Comparison of ENCODE assay signal across 1 cellular context in the genomic region with DNA sequence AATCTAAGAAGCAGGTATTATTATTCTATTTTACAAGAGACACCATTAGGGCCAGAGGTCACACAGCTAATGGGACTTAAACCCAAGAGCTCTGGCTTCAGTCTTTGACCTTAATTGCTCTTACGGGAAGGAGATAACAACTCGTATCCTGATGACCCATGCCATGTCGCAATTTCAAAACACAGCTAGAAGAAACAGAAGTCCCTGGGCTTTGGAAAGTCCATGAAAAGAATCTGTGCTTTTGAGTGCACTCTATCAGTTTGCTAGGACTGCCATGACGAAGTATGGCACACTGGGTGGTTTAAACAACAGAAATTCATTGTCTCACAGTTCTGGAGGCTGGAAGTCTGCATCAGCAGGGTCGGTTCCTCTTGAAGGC.
TF ChIP-seq lines count a peak whose summit lies in the region.

No MANE protein-coding gene starts in this region.

TF ChIP-seq in HepG2, 621 proteins besides CTCF, POLR2A, EP300 and RAD21 (continued from another document and continues in another):
- TF ChIP-seq, protein P1, sequence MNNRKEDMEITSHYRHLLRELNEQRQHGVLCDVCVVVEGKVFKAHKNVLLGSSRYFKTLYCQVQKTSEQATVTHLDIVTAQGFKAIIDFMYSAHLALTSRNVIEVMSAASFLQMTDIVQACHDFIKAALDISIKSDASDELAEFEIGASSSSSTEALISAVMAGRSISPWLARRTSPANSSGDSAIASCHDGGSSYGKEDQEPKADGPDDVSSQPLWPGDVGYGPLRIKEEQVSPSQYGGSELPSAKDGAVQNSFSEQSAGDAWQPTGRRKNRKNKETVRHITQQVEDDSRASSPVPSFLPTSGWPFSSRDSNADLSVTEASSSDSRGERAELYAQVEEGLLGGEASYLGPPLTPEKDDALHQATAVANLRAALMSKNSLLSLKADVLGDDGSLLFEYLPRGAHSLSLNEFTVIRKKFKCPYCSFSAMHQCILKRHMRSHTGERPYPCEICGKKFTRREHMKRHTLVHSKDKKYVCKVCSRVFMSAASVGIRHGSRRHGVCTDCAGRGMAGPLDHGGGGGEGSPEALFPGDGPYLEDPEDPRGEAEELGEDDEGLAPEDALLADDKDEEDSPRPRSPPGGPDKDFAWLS (CRISPR knock-in tag; IDR thresholded peaks at IDR 0.05; ENCODE audit: borderline replicate concordance), result no peak
- no peak for TF ChIP-seq ZNF569 (CRISPR knock-in tag; IDR thresholded peaks at IDR 0.05; ENCODE audit: borderline replicate concordance)
- no peak for TF ChIP-seq ZNF619 (CRISPR knock-in tag; IDR thresholded peaks at IDR 0.05)
- no peak for TF ChIP-seq HDAC1 (CRISPR knock-in tag; IDR thresholded peaks at IDR 0.05)
- TF ChIP-seq, protein P2, sequence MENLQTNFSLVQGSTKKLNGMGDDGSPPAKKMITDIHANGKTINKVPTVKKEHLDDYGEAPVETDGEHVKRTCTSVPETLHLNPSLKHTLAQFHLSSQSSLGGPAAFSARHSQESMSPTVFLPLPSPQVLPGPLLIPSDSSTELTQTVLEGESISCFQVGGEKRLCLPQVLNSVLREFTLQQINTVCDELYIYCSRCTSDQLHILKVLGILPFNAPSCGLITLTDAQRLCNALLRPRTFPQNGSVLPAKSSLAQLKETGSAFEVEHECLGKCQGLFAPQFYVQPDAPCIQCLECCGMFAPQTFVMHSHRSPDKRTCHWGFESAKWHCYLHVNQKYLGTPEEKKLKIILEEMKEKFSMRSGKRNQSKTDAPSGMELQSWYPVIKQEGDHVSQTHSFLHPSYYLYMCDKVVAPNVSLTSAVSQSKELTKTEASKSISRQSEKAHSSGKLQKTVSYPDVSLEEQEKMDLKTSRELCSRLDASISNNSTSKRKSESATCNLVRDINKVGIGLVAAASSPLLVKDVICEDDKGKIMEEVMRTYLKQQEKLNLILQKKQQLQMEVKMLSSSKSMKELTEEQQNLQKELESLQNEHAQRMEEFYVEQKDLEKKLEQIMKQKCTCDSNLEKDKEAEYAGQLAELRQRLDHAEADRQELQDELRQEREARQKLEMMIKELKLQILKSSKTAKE (CRISPR knock-in tag; IDR thresholded peaks at IDR 0.05; ENCODE audit: borderline replicate concordance), result peak; percentile 38; the same call in 1 of the 2 replicates
- TF ChIP-seq PPARG (CRISPR knock-in tag; conservative IDR thresholded peaks at IDR 0.05), result peak; percentile 91
- no peak for TF ChIP-seq ZNF207 (IDR thresholded peaks at IDR 0.05; ENCODE audit: borderline replicate concordance)
- peak; percentile 82; the same call in 1 of the 2 replicates for TF ChIP-seq MIER3 (CRISPR knock-in tag; IDR thresholded peaks at IDR 0.05; ENCODE audit: borderline replicate concordance)
- no peak for TF ChIP-seq MLLT10 (CRISPR knock-in tag; IDR thresholded peaks at IDR 0.05)
- 0 out of 2 replicates have a peak, but pooled peaks have one; percentile 2 for TF ChIP-seq CHD4 (IDR thresholded peaks at IDR 0.05; ENCODE audit: borderline replicate concordance, low read length)
- TF ChIP-seq ARNTL (CRISPR knock-in tag; IDR thresholded peaks at IDR 0.05), result no peak
- TF ChIP-seq ZNF33A (CRISPR knock-in tag; IDR thresholded peaks at IDR 0.05; ENCODE audit: borderline replicate concordance), result no peak
- peak; percentile 89 for TF ChIP-seq HNF4A (CRISPR knock-in tag; IDR thresholded peaks at IDR 0.05)
- TF ChIP-seq MEF2D (CRISPR knock-in tag; IDR thresholded peaks at IDR 0.05), result peak; percentile 13; the same call in 1 of the 2 replicates
- TF ChIP-seq NFKBIZ (CRISPR knock-in tag; IDR thresholded peaks at IDR 0.05), result peak; percentile 68; the same call in 1 of the 2 replicates
- peak; percentile 66 for TF ChIP-seq SALL1 (CRISPR knock-in tag; IDR thresholded peaks at IDR 0.05)
- TF ChIP-seq KDM6A (CRISPR knock-in tag; IDR thresholded peaks at IDR 0.05; ENCODE audit: low read depth), result peak; percentile 71; the same call in 1 of the 2 replicates
- peak; percentile 84 for TF ChIP-seq DPF2 (CRISPR knock-in tag; IDR thresholded peaks at IDR 0.05; ENCODE audit: borderline replicate concordance, low read depth)
- peak; percentile 85 for TF ChIP-seq SOX5 (CRISPR knock-in tag; IDR thresholded peaks at IDR 0.05; ENCODE audit: borderline replicate concordance)
- TF ChIP-seq, protein P3, sequence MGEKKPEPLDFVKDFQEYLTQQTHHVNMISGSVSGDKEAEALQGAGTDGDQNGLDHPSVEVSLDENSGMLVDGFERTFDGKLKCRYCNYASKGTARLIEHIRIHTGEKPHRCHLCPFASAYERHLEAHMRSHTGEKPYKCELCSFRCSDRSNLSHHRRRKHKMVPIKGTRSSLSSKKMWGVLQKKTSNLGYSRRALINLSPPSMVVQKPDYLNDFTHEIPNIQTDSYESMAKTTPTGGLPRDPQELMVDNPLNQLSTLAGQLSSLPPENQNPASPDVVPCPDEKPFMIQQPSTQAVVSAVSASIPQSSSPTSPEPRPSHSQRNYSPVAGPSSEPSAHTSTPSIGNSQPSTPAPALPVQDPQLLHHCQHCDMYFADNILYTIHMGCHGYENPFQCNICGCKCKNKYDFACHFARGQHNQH (CRISPR knock-in tag; IDR thresholded peaks at IDR 0.05), result peak; percentile 28; the same call in 1 of the 2 replicates
- TF ChIP-seq, protein P4, sequence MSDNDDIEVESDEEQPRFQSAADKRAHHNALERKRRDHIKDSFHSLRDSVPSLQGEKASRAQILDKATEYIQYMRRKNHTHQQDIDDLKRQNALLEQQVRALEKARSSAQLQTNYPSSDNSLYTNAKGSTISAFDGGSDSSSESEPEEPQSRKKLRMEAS (IDR thresholded peaks at IDR 0.05), result 0 out of 2 replicates have a peak, but pooled peaks have one; percentile 9
- peak; percentile 91 for TF ChIP-seq GATAD2A (CRISPR knock-in tag; IDR thresholded peaks at IDR 0.05)
- TF ChIP-seq RBFOX2 (IDR thresholded peaks at IDR 0.05; ENCODE audit: low read depth, low read length), result peak; percentile 58
- TF ChIP-seq, protein P5, sequence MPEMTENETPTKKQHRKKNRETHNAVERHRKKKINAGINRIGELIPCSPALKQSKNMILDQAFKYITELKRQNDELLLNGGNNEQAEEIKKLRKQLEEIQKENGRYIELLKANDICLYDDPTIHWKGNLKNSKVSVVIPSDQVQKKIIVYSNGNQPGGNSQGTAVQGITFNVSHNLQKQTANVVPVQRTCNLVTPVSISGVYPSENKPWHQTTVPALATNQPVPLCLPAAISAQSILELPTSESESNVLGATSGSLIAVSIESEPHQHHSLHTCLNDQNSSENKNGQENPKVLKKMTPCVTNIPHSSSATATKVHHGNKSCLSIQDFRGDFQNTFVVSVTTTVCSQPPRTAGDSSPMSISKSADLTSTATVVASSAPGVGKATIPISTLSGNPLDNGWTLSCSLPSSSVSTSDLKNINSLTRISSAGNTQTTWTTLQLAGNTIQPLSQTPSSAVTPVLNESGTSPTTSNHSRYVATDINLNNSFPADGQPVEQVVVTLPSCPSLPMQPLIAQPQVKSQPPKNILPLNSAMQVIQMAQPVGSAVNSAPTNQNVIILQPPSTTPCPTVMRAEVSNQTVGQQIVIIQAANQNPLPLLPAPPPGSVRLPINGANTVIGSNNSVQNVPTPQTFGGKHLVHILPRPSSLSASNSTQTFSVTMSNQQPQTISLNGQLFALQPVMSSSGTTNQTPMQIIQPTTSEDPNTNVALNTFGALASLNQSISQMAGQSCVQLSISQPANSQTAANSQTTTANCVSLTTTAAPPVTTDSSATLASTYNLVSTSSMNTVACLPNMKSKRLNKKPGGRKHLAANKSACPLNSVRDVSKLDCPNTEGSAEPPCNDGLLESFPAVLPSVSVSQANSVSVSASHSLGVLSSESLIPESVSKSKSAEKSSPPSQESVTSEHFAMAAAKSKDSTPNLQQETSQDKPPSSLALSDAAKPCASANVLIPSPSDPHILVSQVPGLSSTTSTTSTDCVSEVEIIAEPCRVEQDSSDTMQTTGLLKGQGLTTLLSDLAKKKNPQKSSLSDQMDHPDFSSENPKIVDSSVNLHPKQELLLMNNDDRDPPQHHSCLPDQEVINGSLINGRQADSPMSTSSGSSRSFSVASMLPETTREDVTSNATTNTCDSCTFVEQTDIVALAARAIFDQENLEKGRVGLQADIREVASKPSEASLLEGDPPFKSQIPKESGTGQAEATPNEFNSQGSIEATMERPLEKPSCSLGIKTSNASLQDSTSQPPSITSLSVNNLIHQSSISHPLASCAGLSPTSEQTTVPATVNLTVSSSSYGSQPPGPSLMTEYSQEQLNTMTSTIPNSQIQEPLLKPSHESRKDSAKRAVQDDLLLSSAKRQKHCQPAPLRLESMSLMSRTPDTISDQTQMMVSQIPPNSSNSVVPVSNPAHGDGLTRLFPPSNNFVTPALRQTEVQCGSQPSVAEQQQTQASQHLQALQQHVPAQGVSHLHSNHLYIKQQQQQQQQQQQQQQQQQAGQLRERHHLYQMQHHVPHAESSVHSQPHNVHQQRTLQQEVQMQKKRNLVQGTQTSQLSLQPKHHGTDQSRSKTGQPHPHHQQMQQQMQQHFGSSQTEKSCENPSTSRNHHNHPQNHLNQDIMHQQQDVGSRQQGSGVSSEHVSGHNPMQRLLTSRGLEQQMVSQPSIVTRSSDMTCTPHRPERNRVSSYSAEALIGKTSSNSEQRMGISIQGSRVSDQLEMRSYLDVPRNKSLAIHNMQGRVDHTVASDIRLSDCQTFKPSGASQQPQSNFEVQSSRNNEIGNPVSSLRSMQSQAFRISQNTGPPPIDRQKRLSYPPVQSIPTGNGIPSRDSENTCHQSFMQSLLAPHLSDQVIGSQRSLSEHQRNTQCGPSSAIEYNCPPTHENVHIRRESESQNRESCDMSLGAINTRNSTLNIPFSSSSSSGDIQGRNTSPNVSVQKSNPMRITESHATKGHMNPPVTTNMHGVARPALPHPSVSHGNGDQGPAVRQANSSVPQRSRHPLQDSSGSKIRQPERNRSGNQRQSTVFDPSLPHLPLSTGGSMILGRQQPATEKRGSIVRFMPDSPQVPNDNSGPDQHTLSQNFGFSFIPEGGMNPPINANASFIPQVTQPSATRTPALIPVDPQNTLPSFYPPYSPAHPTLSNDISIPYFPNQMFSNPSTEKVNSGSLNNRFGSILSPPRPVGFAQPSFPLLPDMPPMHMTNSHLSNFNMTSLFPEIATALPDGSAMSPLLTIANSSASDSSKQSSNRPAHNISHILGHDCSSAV (CRISPR knock-in tag; IDR thresholded peaks at IDR 0.05; ENCODE audit: borderline replicate concordance), result no peak
- TF ChIP-seq, protein P6, sequence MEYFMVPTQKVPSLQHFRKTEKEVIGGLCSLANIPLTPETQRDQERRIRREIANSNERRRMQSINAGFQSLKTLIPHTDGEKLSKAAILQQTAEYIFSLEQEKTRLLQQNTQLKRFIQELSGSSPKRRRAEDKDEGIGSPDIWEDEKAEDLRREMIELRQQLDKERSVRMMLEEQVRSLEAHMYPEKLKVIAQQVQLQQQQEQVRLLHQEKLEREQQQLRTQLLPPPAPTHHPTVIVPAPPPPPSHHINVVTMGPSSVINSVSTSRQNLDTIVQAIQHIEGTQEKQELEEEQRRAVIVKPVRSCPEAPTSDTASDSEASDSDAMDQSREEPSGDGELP (IDR thresholded peaks at IDR 0.05; ENCODE audit: borderline replicate concordance, low read depth), result peak; percentile 59; the same call in 1 of the 2 replicates
- TF ChIP-seq SMAD1 (CRISPR knock-in tag; IDR thresholded peaks at IDR 0.05; ENCODE audit: borderline replicate concordance, low read depth), result no peak
- 0 out of 2 replicates have a peak, but pooled peaks have one; percentile 59 for TF ChIP-seq ZNF878 (CRISPR knock-in tag; IDR thresholded peaks at IDR 0.05)
- peak; percentile 99 for TF ChIP-seq RXRB (CRISPR knock-in tag; IDR thresholded peaks at IDR 0.05; ENCODE audit: borderline replicate concordance)
- 0 out of 2 replicates have a peak, but pooled peaks have one; percentile 11 for TF ChIP-seq MIER2 (CRISPR knock-in tag; IDR thresholded peaks at IDR 0.05)
- TF ChIP-seq MTA3 (CRISPR knock-in tag; IDR thresholded peaks at IDR 0.05), result no peak
- TF ChIP-seq STAG1 (CRISPR knock-in tag; IDR thresholded peaks at IDR 0.05), result peak; percentile 34; the same call in 1 of the 2 replicates
- 0 out of 2 replicates have a peak, but pooled peaks have one; percentile 49 for TF ChIP-seq ZNF205 (CRISPR knock-in tag; IDR thresholded peaks at IDR 0.05)
- TF ChIP-seq ZBTB33 (CRISPR knock-in tag; IDR thresholded peaks at IDR 0.05), result no peak
- TF ChIP-seq, protein P7, sequence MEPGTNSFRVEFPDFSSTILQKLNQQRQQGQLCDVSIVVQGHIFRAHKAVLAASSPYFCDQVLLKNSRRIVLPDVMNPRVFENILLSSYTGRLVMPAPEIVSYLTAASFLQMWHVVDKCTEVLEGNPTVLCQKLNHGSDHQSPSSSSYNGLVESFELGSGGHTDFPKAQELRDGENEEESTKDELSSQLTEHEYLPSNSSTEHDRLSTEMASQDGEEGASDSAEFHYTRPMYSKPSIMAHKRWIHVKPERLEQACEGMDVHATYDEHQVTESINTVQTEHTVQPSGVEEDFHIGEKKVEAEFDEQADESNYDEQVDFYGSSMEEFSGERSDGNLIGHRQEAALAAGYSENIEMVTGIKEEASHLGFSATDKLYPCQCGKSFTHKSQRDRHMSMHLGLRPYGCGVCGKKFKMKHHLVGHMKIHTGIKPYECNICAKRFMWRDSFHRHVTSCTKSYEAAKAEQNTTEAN (CRISPR knock-in tag; conservative IDR thresholded peaks at IDR 0.05), result peak; percentile 45; the same call in 1 of the 2 replicates
- TF ChIP-seq ZNF720 (CRISPR knock-in tag; IDR thresholded peaks at IDR 0.05), result no peak
- no peak for TF ChIP-seq ZNF256 (CRISPR knock-in tag; conservative IDR thresholded peaks at IDR 0.05)
- TF ChIP-seq SP5 (CRISPR knock-in tag; IDR thresholded peaks at IDR 0.05; ENCODE audit: borderline replicate concordance, low read depth), result peak; percentile 58
- peak; percentile 90 for TF ChIP-seq TCF7 (IDR thresholded peaks at IDR 0.05; ENCODE audit: low read depth)
